ENCODE assay signal across 2 cellular contexts in the genomic region with DNA sequence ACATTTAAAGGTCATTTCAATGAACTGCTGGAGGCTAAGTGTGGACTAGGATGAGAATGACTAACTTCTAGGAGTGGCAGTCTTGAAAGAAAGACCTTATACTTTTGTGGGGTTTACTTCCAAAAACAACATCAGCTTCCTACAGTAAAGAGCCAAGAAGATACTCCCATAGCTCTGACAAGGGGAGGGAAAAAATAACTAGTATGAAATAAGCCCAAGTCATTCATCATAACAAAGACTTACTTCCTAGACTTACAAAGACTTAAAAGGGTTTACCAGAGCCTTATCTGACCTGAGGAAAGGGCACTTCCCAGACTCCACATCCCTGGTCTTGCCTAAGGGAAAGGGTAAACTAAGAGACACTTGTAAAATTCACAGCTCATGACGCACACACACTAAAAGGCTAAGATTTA.
A peak's percentile ranks its signal among the peaks of the same experiment; 100 is the strongest.
TF ChIP-seq lines count a peak whose summit lies in the region.

No MANE protein-coding gene starts in this region.

TF ChIP-seq in liver, 16 proteins besides CTCF, POLR2A, EP300 and RAD21:
- TF ChIP-seq, protein P1, sequence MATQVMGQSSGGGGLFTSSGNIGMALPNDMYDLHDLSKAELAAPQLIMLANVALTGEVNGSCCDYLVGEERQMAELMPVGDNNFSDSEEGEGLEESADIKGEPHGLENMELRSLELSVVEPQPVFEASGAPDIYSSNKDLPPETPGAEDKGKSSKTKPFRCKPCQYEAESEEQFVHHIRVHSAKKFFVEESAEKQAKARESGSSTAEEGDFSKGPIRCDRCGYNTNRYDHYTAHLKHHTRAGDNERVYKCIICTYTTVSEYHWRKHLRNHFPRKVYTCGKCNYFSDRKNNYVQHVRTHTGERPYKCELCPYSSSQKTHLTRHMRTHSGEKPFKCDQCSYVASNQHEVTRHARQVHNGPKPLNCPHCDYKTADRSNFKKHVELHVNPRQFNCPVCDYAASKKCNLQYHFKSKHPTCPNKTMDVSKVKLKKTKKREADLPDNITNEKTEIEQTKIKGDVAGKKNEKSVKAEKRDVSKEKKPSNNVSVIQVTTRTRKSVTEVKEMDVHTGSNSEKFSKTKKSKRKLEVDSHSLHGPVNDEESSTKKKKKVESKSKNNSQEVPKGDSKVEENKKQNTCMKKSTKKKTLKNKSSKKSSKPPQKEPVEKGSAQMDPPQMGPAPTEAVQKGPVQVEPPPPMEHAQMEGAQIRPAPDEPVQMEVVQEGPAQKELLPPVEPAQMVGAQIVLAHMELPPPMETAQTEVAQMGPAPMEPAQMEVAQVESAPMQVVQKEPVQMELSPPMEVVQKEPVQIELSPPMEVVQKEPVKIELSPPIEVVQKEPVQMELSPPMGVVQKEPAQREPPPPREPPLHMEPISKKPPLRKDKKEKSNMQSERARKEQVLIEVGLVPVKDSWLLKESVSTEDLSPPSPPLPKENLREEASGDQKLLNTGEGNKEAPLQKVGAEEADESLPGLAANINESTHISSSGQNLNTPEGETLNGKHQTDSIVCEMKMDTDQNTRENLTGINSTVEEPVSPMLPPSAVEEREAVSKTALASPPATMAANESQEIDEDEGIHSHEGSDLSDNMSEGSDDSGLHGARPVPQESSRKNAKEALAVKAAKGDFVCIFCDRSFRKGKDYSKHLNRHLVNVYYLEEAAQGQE (IDR thresholded peaks at IDR 0.05) = no peak
- TF ChIP-seq NR2F2 (IDR thresholded peaks at IDR 0.05) = peak; percentile 15

TF ChIP-seq in HepG2, 621 proteins besides CTCF, POLR2A, EP300 and RAD21 (continued from another document):
- TF ChIP-seq SOX13 (IDR thresholded peaks at IDR 0.05) (no peak), SOX13 (CRISPR knock-in tag; conservative IDR thresholded peaks at IDR 0.05 in 1 of 2, IDR thresholded peaks at IDR 0.05 in 1 of 2) (no peak), FOXK1 (CRISPR knock-in tag; IDR thresholded peaks at IDR 0.05; ENCODE audit: borderline replicate concordance, low read depth) (no peak), SP140L (CRISPR knock-in tag; IDR thresholded peaks at IDR 0.05; ENCODE audit: borderline replicate concordance) (no peak), ZNF207 (IDR thresholded peaks at IDR 0.05; ENCODE audit: borderline replicate concordance) (no peak), CHCHD3 (CRISPR knock-in tag; IDR thresholded peaks at IDR 0.05) (no peak)
- TF ChIP-seq, protein P2, sequence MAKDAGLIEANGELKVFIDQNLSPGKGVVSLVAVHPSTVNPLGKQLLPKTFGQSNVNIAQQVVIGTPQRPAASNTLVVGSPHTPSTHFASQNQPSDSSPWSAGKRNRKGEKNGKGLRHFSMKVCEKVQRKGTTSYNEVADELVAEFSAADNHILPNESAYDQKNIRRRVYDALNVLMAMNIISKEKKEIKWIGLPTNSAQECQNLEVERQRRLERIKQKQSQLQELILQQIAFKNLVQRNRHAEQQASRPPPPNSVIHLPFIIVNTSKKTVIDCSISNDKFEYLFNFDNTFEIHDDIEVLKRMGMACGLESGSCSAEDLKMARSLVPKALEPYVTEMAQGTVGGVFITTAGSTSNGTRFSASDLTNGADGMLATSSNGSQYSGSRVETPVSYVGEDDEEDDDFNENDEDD (CRISPR knock-in tag; IDR thresholded peaks at IDR 0.05; ENCODE audit: borderline replicate concordance) = no peak
- TF ChIP-seq, protein P3, sequence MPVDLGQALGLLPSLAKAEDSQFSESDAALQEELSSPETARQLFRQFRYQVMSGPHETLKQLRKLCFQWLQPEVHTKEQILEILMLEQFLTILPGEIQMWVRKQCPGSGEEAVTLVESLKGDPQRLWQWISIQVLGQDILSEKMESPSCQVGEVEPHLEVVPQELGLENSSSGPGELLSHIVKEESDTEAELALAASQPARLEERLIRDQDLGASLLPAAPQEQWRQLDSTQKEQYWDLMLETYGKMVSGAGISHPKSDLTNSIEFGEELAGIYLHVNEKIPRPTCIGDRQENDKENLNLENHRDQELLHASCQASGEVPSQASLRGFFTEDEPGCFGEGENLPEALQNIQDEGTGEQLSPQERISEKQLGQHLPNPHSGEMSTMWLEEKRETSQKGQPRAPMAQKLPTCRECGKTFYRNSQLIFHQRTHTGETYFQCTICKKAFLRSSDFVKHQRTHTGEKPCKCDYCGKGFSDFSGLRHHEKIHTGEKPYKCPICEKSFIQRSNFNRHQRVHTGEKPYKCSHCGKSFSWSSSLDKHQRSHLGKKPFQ (CRISPR knock-in tag; IDR thresholded peaks at IDR 0.05; ENCODE audit: insufficient replicate concordance) = no peak
- TF ChIP-seq, protein P4, sequence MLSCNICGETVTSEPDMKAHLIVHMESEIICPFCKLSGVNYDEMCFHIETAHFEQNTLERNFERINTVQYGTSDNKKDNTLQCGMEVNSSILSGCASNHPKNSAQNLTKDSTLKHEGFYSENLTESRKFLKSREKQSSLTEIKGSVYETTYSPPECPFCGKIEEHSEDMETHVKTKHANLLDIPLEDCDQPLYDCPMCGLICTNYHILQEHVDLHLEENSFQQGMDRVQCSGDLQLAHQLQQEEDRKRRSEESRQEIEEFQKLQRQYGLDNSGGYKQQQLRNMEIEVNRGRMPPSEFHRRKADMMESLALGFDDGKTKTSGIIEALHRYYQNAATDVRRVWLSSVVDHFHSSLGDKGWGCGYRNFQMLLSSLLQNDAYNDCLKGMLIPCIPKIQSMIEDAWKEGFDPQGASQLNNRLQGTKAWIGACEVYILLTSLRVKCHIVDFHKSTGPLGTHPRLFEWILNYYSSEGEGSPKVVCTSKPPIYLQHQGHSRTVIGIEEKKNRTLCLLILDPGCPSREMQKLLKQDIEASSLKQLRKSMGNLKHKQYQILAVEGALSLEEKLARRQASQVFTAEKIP (CRISPR knock-in tag; IDR thresholded peaks at IDR 0.05; ENCODE audit: borderline replicate concordance) = no peak
- TF ChIP-seq, protein P5, sequence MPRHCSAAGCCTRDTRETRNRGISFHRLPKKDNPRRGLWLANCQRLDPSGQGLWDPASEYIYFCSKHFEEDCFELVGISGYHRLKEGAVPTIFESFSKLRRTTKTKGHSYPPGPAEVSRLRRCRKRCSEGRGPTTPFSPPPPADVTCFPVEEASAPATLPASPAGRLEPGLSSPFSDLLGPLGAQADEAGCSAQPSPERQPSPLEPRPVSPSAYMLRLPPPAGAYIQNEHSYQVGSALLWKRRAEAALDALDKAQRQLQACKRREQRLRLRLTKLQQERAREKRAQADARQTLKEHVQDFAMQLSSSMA (CRISPR knock-in tag; IDR thresholded peaks at IDR 0.05) = no peak
- TF ChIP-seq, protein P6, sequence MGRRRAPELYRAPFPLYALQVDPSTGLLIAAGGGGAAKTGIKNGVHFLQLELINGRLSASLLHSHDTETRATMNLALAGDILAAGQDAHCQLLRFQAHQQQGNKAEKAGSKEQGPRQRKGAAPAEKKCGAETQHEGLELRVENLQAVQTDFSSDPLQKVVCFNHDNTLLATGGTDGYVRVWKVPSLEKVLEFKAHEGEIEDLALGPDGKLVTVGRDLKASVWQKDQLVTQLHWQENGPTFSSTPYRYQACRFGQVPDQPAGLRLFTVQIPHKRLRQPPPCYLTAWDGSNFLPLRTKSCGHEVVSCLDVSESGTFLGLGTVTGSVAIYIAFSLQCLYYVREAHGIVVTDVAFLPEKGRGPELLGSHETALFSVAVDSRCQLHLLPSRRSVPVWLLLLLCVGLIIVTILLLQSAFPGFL (CRISPR knock-in tag; IDR thresholded peaks at IDR 0.05) = no peak
